ENCODE assay signal across 18 cellular contexts in genomic region chr18:69945220-69946114, GRCh38. TPM values are rescaled to one million over a fixed set of nuclear protein-coding genes. Genes with fewer than 3 reads are reported as not detected.
DNase-seq lines count a peak whose midpoint lies in the region; ATAC-seq, FAIRE-seq and TF ChIP-seq lines count a peak whose summit lies in the region.
"Had no signal": no experiment of that assay in that cellular context is flagged by ENCODE, and none has a peak within 500 bp of the region (broad histone marks: within the 10 kb centered on the region; RNA-seq: fewer than 3 reads in every experiment).

No MANE protein-coding gene starts in this region.

- H3K4me3 ChIP-seq in HAP-1 = no peak overlapping the region
- H3K4me3 ChIP-seq in mesendoderm (ENCODE audit: low read length) = no peak overlapping the region
- H3K4me3 ChIP-seq: breast epithelium, esophagus muscularis mucosa had no signal

- WGBS in mesendoderm (ENCODE audit: extremely low coverage, insufficient coverage, low lambda C conversion rate) = no CpG with 5 or more reads among the region's 11 CpGs

- peaks cover 50% of the 10 kb centered on the region for H3K4me1 Mint-ChIP-seq in activated CD4-positive, alpha-beta T cell treated with anti-CD3 and anti-CD28 coated beads, Interleukin-2, amount 10 ng/mL, durations not matched to agents 24 days and 14 days
- peaks cover 58% of the 10 kb centered on the region for H3K4me1 Mint-ChIP-seq in activated CD8-positive, alpha-beta T cell treated with anti-CD3 and anti-CD28 coated beads, Interleukin-2, amount 10 ng/mL, durations not matched to agents 7 days and 5 days (ENCODE audit: low read depth)
- H3K4me1 Mint-ChIP-seq in natural killer cell treated with Interleukin-12 subunit alpha and Interleukin-12 subunit beta and Interleukin-15 and Interleukin-18, amount 100 ng/mL, for 72 hours (ENCODE audit: low read depth in 2 of 2) = peaks cover 51 to 61% of the 10 kb centered on the region in 2 donors

- H3K23ac ChIP-seq in mesendoderm (ENCODE audit: low read length) = no peak overlapping the region

- POLR2A ChIA-PET in activated CD8-positive, alpha-beta T cell treated with anti-CD3 and anti-CD28 coated beads, Interleukin-2, amount 10 ng/mL, durations not matched to agents 7 days and 5 days (lab: Charles Lee) = interaction anchor here (0.9 to 4.2 kb wide), 7 partner anchors 9 to 60 kb away, joined by 3 to 22 read pairs (median 8); no protein-coding TSS in a partner anchor

- no peak overlapping the region for H2BK15ac ChIP-seq in mesendoderm (replicated peaks; ENCODE audit: low read depth)

- peak; percentile 86 for FAIRE-seq in GM12892 (lab: Jason Lieb, UNC)

- intact Hi-C loops in activated CD4-positive, alpha-beta T cell treated with anti-CD3 and anti-CD28 coated beads, Interleukin-2, amount 10 ng/mL, durations not matched to agents 24 days and 14 days (cut with micrococcal nuclease) = loop anchor here (1.0 kb wide), 5 partner anchors 10 to 56 kb away; no protein-coding TSS in a partner anchor

- peak; percentile 25 for ATAC-seq in activated CD8-positive, alpha-beta T cell treated with anti-CD3 and anti-CD28 coated beads, Interleukin-2, amount 10 ng/mL, durations not matched to agents 7 days and 5 days
- peak; percentile 46 to 64 for ATAC-seq in natural killer cell treated with Interleukin-12 subunit alpha and Interleukin-12 subunit beta and Interleukin-15 and Interleukin-18, amount 100 ng/mL, for 72 hours
- ATAC-seq in SK-N-SH treated with all-trans-retinoic acid at 6 μM for 48 hours = no peak
- ATAC-seq: left cardiac atrium had no signal

- no peak overlapping the region for H3K9ac ChIP-seq in mesendoderm (ENCODE audit: low read length)

- no peaks in the 10 kb centered on the region for H3K79me1 ChIP-seq in mesendoderm (ENCODE audit: low read length)

- H2BK120ac ChIP-seq in mesendoderm (ENCODE audit: low read depth, low read length) = no peak overlapping the region

- peaks cover 15% of the 10 kb centered on the region for H3K9me3 Mint-ChIP-seq in activated CD4-positive, alpha-beta T cell treated with anti-CD3 and anti-CD28 coated beads, Interleukin-2, amount 10 ng/mL, durations not matched to agents 24 days and 14 days
- peaks cover 14% of the 10 kb centered on the region for H3K9me3 Mint-ChIP-seq in activated CD8-positive, alpha-beta T cell treated with anti-CD3 and anti-CD28 coated beads, Interleukin-2, amount 10 ng/mL, durations not matched to agents 7 days and 5 days (ENCODE audit: insufficient read depth)
- peaks cover 10% of the 10 kb centered on the region for H3K9me3 Mint-ChIP-seq in natural killer cell treated with Interleukin-12 subunit alpha and Interleukin-12 subunit beta and Interleukin-15 and Interleukin-18, amount 100 ng/mL, for 72 hours

- H3K4me3 Mint-ChIP-seq in activated CD4-positive, alpha-beta T cell treated with anti-CD3 and anti-CD28 coated beads, Interleukin-2, amount 10 ng/mL, durations not matched to agents 24 days and 14 days = no peak overlapping the region
- H3K4me3 Mint-ChIP-seq in activated CD8-positive, alpha-beta T cell treated with anti-CD3 and anti-CD28 coated beads, Interleukin-2, amount 10 ng/mL, durations not matched to agents 7 days and 5 days = no peak overlapping the region
- H3K4me3 Mint-ChIP-seq in natural killer cell treated with Interleukin-12 subunit alpha and Interleukin-12 subunit beta and Interleukin-15 and Interleukin-18, amount 100 ng/mL, for 72 hours = no peak overlapping the region
- H3K4me3 Mint-ChIP-seq: H9 had no signal

- no peak overlapping the region for H2AK5ac ChIP-seq in mesendoderm (ENCODE audit: low read length)

- no peaks in the 10 kb centered on the region for H3K9me3 ChIP-seq in HAP-1
- H3K9me3 ChIP-seq: BE2C, breast epithelium, esophagus muscularis mucosa had no signal

- H3K56ac ChIP-seq in mesendoderm (ENCODE audit: low read length) = no peak overlapping the region

- H3K36me3 ChIP-seq in HAP-1 (replicated peaks) (no peaks in the 10 kb centered on the region), mesendoderm (ENCODE audit: control insufficient read depth, insufficient read depth, low read length) (no peaks in the 10 kb centered on the region)
- H3K36me3 ChIP-seq: BE2C, breast epithelium, esophagus muscularis mucosa had no signal

- H4K5ac ChIP-seq in mesendoderm (ENCODE audit: low read length) = no peak overlapping the region

- H3K27ac Mint-ChIP-seq in activated CD4-positive, alpha-beta T cell treated with anti-CD3 and anti-CD28 coated beads, Interleukin-2, amount 10 ng/mL, durations not matched to agents 24 days and 14 days = no peak overlapping the region
- no peak overlapping the region for H3K27ac Mint-ChIP-seq in activated CD8-positive, alpha-beta T cell treated with anti-CD3 and anti-CD28 coated beads, Interleukin-2, amount 10 ng/mL, durations not matched to agents 7 days and 5 days
- no peak overlapping the region for H3K27ac Mint-ChIP-seq in natural killer cell treated with Interleukin-12 subunit alpha and Interleukin-12 subunit beta and Interleukin-15 and Interleukin-18, amount 100 ng/mL, for 72 hours

- H3K27ac ChIP-seq in mesendoderm (ENCODE audit: low read depth, low read length) = no peak overlapping the region
- H3K27ac ChIP-seq: breast epithelium, esophagus muscularis mucosa had no signal

- H2BK5ac ChIP-seq in mesendoderm (ENCODE audit: low read length) = no peak overlapping the region

- no peaks in the 10 kb centered on the region for H3K4me1 ChIP-seq in HAP-1
- H3K4me1 ChIP-seq in mesendoderm (ENCODE audit: control insufficient read depth, low read depth, low read length) = no peaks in the 10 kb centered on the region
- H3K4me1 ChIP-seq: BE2C, breast epithelium had no signal

- H4K8ac ChIP-seq in mesendoderm (ENCODE audit: low read depth, low read length) = no peak overlapping the region

- H3K27me3 Mint-ChIP-seq in activated CD4-positive, alpha-beta T cell treated with anti-CD3 and anti-CD28 coated beads, Interleukin-2, amount 10 ng/mL, durations not matched to agents 24 days and 14 days = no peaks in the 10 kb centered on the region
- no peaks in the 10 kb centered on the region for H3K27me3 Mint-ChIP-seq in activated CD8-positive, alpha-beta T cell treated with anti-CD3 and anti-CD28 coated beads, Interleukin-2, amount 10 ng/mL, durations not matched to agents 7 days and 5 days (ENCODE audit: low read depth)
- H3K27me3 Mint-ChIP-seq in natural killer cell treated with Interleukin-12 subunit alpha and Interleukin-12 subunit beta and Interleukin-15 and Interleukin-18, amount 100 ng/mL, for 72 hours = no peaks in the 10 kb centered on the region

- no peak overlapping the region for H3K4ac ChIP-seq in mesendoderm (ENCODE audit: low read depth, low read length)

- H3K27me3 ChIP-seq in HAP-1 (ENCODE audit: low read depth) (no peaks in the 10 kb centered on the region), mesendoderm (ENCODE audit: insufficient read depth, low read length, poor library complexity) (no peaks in the 10 kb centered on the region)
- H3K27me3 ChIP-seq: BE2C, breast epithelium, esophagus muscularis mucosa had no signal

- DNase-seq in activated CD4-positive, alpha-beta T cell treated with anti-CD3 and anti-CD28 coated beads, Interleukin-2, amount 10 ng/mL, durations not matched to agents 24 days and 14 days = peak; percentile 75
- no peak for DNase-seq in activated CD4-positive, alpha-beta T cell treated with anti-CD3 and anti-CD28 coated beads for 4 hours
- DNase-seq in GM12892 (ENCODE audit: insufficient read length) (no peak), HAP-1 (ENCODE audit: low spot score in 2 of 2) (no peak), mesendoderm (no peak)
- DNase-seq in activated CD8-positive, alpha-beta T cell treated with anti-CD3 and anti-CD28 coated beads, Interleukin-2, amount 10 ng/mL, durations not matched to agents 7 days and 5 days = no peak
- no peak for DNase-seq in natural killer cell treated with Interleukin-12 subunit alpha and Interleukin-12 subunit beta and Interleukin-15 and Interleukin-18, amount 100 ng/mL, for 72 hours (ENCODE audit: low spot score)
- DNase-seq: BE2C; GF-D8; H9; left cardiac atrium; midbrain; NCI-H1417; NCI-H524 treated with DMSO at 0.1 percent for 48 hours; stimulated activated CD8-positive, alpha-beta memory T cell treated with anti-CD3 and anti-CD28 coated beads, Interleukin-4, amount 100 ng/mL, for 48 hours had no signal

- TF ChIP-seq POLR2A in GM12892 (IDR thresholded peaks at IDR 0.05; ENCODE audit: low read depth, low read length) = peak; percentile 44; the same call in 1 of the 2 replicates

- CTCF ChIA-PET in activated CD8-positive, alpha-beta T cell treated with anti-CD3 and anti-CD28 coated beads, Interleukin-2, amount 10 ng/mL, durations not matched to agents 7 days and 5 days (lab: Charles Lee) = interaction anchor here (1.4 to 4.2 kb wide), 2 partner anchors 10 to 47 kb away, joined by 3 to 33 read pairs; no protein-coding TSS in a partner anchor

- H3K18ac ChIP-seq in mesendoderm (ENCODE audit: low read length) = no peak overlapping the region

- in situ Hi-C loops in HAP-1 (cut with MboI; ENCODE audit: low sequenced_read_pairs) = no loop called here

- no peaks in the 10 kb centered on the region for H3K79me2 ChIP-seq in mesendoderm (ENCODE audit: control insufficient read depth, insufficient read depth, low read length)

- H3K4me2 ChIP-seq in mesendoderm (ENCODE audit: low read length) = no peak overlapping the region

- peaks cover 67% of the 10 kb centered on the region for H3K36me3 Mint-ChIP-seq in activated CD4-positive, alpha-beta T cell treated with anti-CD3 and anti-CD28 coated beads, Interleukin-2, amount 10 ng/mL, durations not matched to agents 24 days and 14 days (ENCODE audit: low read depth)
- H3K36me3 Mint-ChIP-seq in activated CD8-positive, alpha-beta T cell treated with anti-CD3 and anti-CD28 coated beads, Interleukin-2, amount 10 ng/mL, durations not matched to agents 7 days and 5 days (ENCODE audit: low read depth) = peaks cover 64% of the 10 kb centered on the region
- H3K36me3 Mint-ChIP-seq in natural killer cell treated with Interleukin-12 subunit alpha and Interleukin-12 subunit beta and Interleukin-15 and Interleukin-18, amount 100 ng/mL, for 72 hours = peaks cover 56% of the 10 kb centered on the region

TF ChIP-seq in SK-N-SH treated with all-trans-retinoic acid at 6 μM for 48 hours, 23 proteins besides CTCF, POLR2A, EP300 and RAD21 (continues in another document):
- TF ChIP-seq ZNF8 (CRISPR knock-in tag; IDR thresholded peaks at IDR 0.05) (no peak), ZC3H10 (CRISPR knock-in tag; IDR thresholded peaks at IDR 0.05) (no peak), RARB (CRISPR knock-in tag; IDR thresholded peaks at IDR 0.05) (no peak), ISL1 (CRISPR knock-in tag; IDR thresholded peaks at IDR 0.05) (no peak)

RNA-seq across cellular contexts. Expression of gene CD226, which starts 2.2 kb away (rescaled TPM):
- total RNA-seq in activated CD4-positive, alpha-beta T cell treated with anti-CD3 and anti-CD28 coated beads, Interleukin-2, amount 10 ng/mL, durations not matched to agents 24 days and 14 days = 121 and 123 TPM in 2 replicates
- 89.6 TPM for polyA plus RNA-seq in GM12892 (2012; ENCODE audit: missing spikeins)
- total RNA-seq in activated CD8-positive, alpha-beta T cell treated with anti-CD3 and anti-CD28 coated beads, Interleukin-2, amount 10 ng/mL, durations not matched to agents 7 days and 5 days = 10 to 100 TPM; 47.6 to 52.2 TPM
- 100 to 1,000 TPM; 153 to 181 TPM for total RNA-seq in natural killer cell treated with Interleukin-12 subunit alpha and Interleukin-12 subunit beta and Interleukin-15 and Interleukin-18, amount 100 ng/mL, for 72 hours
- polyA plus RNA-seq in mesendoderm (2013, experiment 1 of 2) = 0.29 TPM
- 0.25 TPM for polyA plus RNA-seq in mesendoderm (2013, experiment 2 of 2)
- total RNA-seq: H9 had no signal
